8 cellular contexts compared by ENCODE assay signal in the genomic region with DNA sequence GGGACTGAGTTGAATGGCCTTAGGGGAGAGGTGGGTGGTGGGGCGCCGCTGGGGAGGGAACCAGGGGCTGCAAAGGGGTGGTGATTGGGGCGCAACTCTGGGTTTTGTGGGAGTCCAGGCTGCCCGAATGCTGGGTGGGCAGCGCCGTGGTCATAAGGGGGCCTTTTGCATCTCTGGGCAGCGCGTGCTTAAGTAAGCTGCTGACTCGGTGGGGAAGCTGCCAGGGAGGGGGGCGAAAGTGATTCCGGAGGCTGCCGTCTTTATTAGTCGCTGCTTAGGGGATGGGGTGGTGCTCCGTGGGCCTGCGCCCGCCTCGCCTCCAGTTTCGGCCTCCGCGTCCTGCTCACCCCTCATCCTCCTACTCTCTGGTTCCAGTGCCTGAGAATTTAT. TPM values are rescaled to one million over a fixed set of nuclear protein-coding genes. Genes with fewer than 3 reads are reported as not detected.
DNase-seq lines count a peak whose midpoint lies in the region; FAIRE-seq and TF ChIP-seq lines count a peak whose summit lies in the region.

No MANE protein-coding gene starts in this region.

- TF ChIP-seq CTCF in HL-60 (IDR thresholded peaks at IDR 0.05; ENCODE audit: insufficient read depth, low read length) (no peak), cardiac fibroblast (IDR thresholded peaks at IDR 0.05; ENCODE audit: low read depth, low read length) (no peak), kidney (IDR thresholded peaks at IDR 0.05; ENCODE audit: borderline replicate concordance, extremely low read depth, insufficient read depth) (no peak)

- H3K9me3 ChIP-seq in ES-I3 (ENCODE audit: control insufficient read depth, insufficient read depth, low read length) = no peaks in the 10 kb centered on the region
- no peaks in the 10 kb centered on the region for H3K9me3 ChIP-seq in SJCRH30 (replicated peaks)
- H3K9me3 ChIP-seq in kidney (ENCODE audit: control insufficient read depth in 1 of 2, low read length in 2 of 2) = no peaks in the 10 kb centered on the region

- peak overlapping the region; percentile 98 for H3K9ac ChIP-seq in ES-I3 (ENCODE audit: low read depth, low read length)
- H3K9ac ChIP-seq in kidney (ENCODE audit: low read length in 2 of 2) = peak overlapping the region; percentile 54 to 93

- peak overlapping the region; percentile 94 for H3K27ac ChIP-seq in HL-60 (replicated peaks)
- H3K27ac ChIP-seq in SJCRH30 = peak overlapping the region; percentile 90
- peak overlapping the region; percentile 94 to 96 for H3K27ac ChIP-seq in kidney (ENCODE audit: low read depth in 2 of 2, low read length in 2 of 2)

- peak overlapping the region; percentile 68 for H3K4me3 ChIP-seq in HL-60 (replicated peaks; ENCODE audit: insufficient read depth, low read length)
- H3K4me3 ChIP-seq in SJCRH30 = peak overlapping the region; percentile 82
- H3K4me3 ChIP-seq in cardiac fibroblast (replicated peaks in 1 of 2; ENCODE audit: low read depth in 2 of 2, low read length in 2 of 2) = peak overlapping the region; percentile 90 to 91
- peak overlapping the region; percentile 84 to 87 for H3K4me3 ChIP-seq in kidney (ENCODE audit: low read length in 2 of 2)

- no peaks in the 10 kb centered on the region for H3K27me3 ChIP-seq in HL-60 (ENCODE audit: insufficient read depth, poor library complexity, severe bottlenecking)
- H3K27me3 ChIP-seq in SJCRH30 = no peaks in the 10 kb centered on the region

- intact Hi-C loops in kidney (cut with DNase I) = no loop called here

- FAIRE-seq in kidney (lab: Jason Lieb, UNC) (no peak), frontal cortex (lab: Jason Lieb, UNC) (no peak)

- DNase-seq in HL-60 (ENCODE audit: low read depth in 1 of 2, low spot score in 1 of 2) (peak; percentile 35 to 42), SJCRH30 (peak; percentile 51 to 63), cardiac fibroblast (ENCODE audit: low read depth in 2 of 2) (peak; percentile 48 to 68), kidney (no peak), mesenteric fat pad (ENCODE audit: low spot score) (no peak), frontal cortex (ENCODE audit: low spot score in 2 of 2) (no peak)
- peak; percentile 34 to 43 for DNase-seq in stimulated activated CD4-positive, alpha-beta T cell treated with anti-CD3 and anti-CD28 coated beads, Interleukin-2, amount 100 ng/mL, for 24 hours

- H3K4me1 ChIP-seq in ES-I3 (ENCODE audit: insufficient read depth, low read length) (no peaks in the 10 kb centered on the region), SJCRH30 (peaks cover 5% of the 10 kb centered on the region; the same call in 1 of the 2 replicates), kidney (ENCODE audit: control insufficient read depth in 1 of 2, insufficient read depth in 1 of 2, low read depth in 1 of 2, low read length in 2 of 2) (peaks cover 10 to 19% of the 10 kb centered on the region in 2 donors)

- H3K36me3 ChIP-seq in ES-I3 (ENCODE audit: insufficient read depth, low read length) (no peaks in the 10 kb centered on the region), SJCRH30 (no peaks in the 10 kb centered on the region), kidney (ENCODE audit: control insufficient read depth in 1 of 2, insufficient read depth in 2 of 2, low read length in 2 of 2) (peaks cover 0 to 5% of the 10 kb centered on the region in 2 donors)

RNA-seq across cellular contexts. Expression of gene PTPA, which starts 0.5 kb away (rescaled TPM):
- total RNA-seq in SJCRH30 (2014; rRNA removed; shearing (Covaris generic)) = 79.7 and 81.8 TPM in 2 replicates
- total RNA-seq in kidney (164 TPM), mesenteric fat pad (61.9 TPM), frontal cortex (55.0 TPM)
- polyA plus RNA-seq in kidney (ENCODE audit: insufficient read depth, low read depth, low replicate concordance) = 161 TPM

RNA-seq across cellular contexts. Expression of gene CRAT, which starts 1.2 kb away (rescaled TPM):
- 13.9 and 15.2 TPM in 2 replicates for total RNA-seq in SJCRH30 (2014; rRNA removed; shearing (Covaris generic))
- total RNA-seq in kidney (32.3 TPM), mesenteric fat pad (65.7 TPM), frontal cortex (12.2 TPM)
- polyA plus RNA-seq in kidney (ENCODE audit: insufficient read depth, low read depth, low replicate concordance) = 76.8 TPM

RNA-seq across cellular contexts. Expression of gene DOLPP1, which starts 30.8 kb away (rescaled TPM):
- total RNA-seq in SJCRH30 (2014; rRNA removed; shearing (Covaris generic)) = 39.0 and 42.7 TPM in 2 replicates
- total RNA-seq in kidney (9.1 TPM), mesenteric fat pad (10.4 TPM), frontal cortex (16.7 TPM)
- polyA plus RNA-seq in kidney (ENCODE audit: insufficient read depth, low read depth, low replicate concordance) = 12.1 TPM

Comparison
In these comparisons a context has a peak if more than half of its experiments do, and no peak if none do; other contexts are left out.
1. DNase-seq: peak in HL-60 (2 of 2), SJCRH30 (2 of 2), cardiac fibroblast (2 of 2) and stimulated activated CD4-positive, alpha-beta T cell treated with anti-CD3 and anti-CD28 coated beads, Interleukin-2, amount 100 ng/mL, for 24 hours (2 of 2); none in kidney (single experiment), mesenteric fat pad (single experiment) and frontal cortex (0 of 2).
2. Peak in every context shown above with its lines, with median percentiles within 50 percentile points of each other: H3K27ac ChIP-seq and H3K4me3 ChIP-seq.